In the genomic region with DNA sequence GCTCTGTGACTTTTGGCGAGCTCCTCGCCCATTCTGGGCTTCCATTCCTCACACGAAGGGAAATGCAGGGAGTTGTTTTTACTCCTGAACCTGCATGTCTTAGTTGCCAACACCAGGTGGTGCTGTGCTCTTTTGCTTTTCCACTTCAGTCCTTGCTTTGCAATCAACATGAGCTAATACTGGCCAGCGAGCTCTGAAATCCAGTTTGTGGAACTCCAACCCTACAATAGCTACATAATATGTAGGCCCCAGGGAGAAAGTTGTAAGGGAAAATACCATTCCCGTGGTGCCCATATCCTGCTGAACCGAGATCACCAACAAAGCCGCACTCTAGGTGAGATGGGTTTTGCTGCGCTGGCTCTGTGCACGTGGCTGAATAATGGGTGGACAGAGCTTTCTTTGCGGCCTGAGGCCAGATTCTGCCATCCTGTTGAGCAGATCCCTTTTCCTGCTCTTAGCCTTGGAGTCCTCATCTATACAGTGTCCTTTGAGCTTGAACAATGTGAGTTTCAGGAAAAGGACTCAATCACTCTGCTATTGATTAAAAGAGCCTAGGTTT, we compare ENCODE assay signal across 8 cellular contexts. TPM values are rescaled to one million over a fixed set of nuclear protein-coding genes. Genes with fewer than 3 reads are reported as not detected.
DNase-seq lines count a peak whose midpoint lies in the region; ATAC-seq and TF ChIP-seq lines count a peak whose summit lies in the region.

No MANE protein-coding gene starts in this region.

- no peaks in the 10 kb centered on the region for H3K36me3 ChIP-seq in thoracic aorta

- H3K27me3 ChIP-seq in thoracic aorta (replicated peaks; ENCODE audit: insufficient read depth): no peaks in the 10 kb centered on the region

- no peaks in the 10 kb centered on the region for H3K9me3 ChIP-seq in thoracic aorta

- peaks cover 10 to 17% of the 10 kb centered on the region in 2 donors for H3K4me1 ChIP-seq in thoracic aorta (ENCODE audit: control insufficient read depth in 1 of 2, low read depth in 2 of 2)

- ATAC-seq in HG02610 (IDR thresholded peaks at IDR 0.05; ENCODE audit: unreplicated experiment): peak; percentile 57
- ATAC-seq in thoracic aorta (ENCODE audit: insufficient number of reproducible peaks, low FRiP score, low read depth): no peak
- no peak for ATAC-seq in HG03521 (IDR thresholded peaks at IDR 0.05; ENCODE audit: unreplicated experiment)

- TF ChIP-seq CTCF in epithelial cell of proximal tubule (conservative IDR thresholded peaks at IDR 0.05; ENCODE audit: low read depth, low read length) (peak; percentile 95), thoracic aorta (IDR thresholded peaks at IDR 0.05) (peak; percentile 78)

- no peak overlapping the region for H3K27ac ChIP-seq in thoracic aorta

- peak; percentile 62 for DNase-seq in DMS53 (lab: John Stamatoyannopoulos, UW)
- DNase-seq in NCI-H748 (lab: John Stamatoyannopoulos, UW; ENCODE audit: unreplicated experiment): peak; percentile 52
- peak; percentile 30 to 50 for DNase-seq in activated CD4-positive, alpha-beta T cell treated with anti-CD3 and anti-CD28 coated beads, Interleukin-2, amount 50 U/mL, for 48 hours
- no peak for DNase-seq in epithelial cell of proximal tubule (ENCODE audit: low read depth)
- peak; percentile 76 for DNase-seq in mucosa of gallbladder (ENCODE audit: low spot score)
- no peak for DNase-seq in thoracic aorta (ENCODE audit: low spot score)

- H3K4me3 ChIP-seq in epithelial cell of proximal tubule (ENCODE audit: low read depth, low read length): no peak overlapping the region
- no peak overlapping the region for H3K4me3 ChIP-seq in thoracic aorta

RNA-seq across cellular contexts. Expression of a gene that starts 25.0 kb away (rescaled TPM):
- 24.7 and 24.9 TPM in 2 replicates for total RNA-seq in epithelial cell of proximal tubule
- 11.3 TPM for total RNA-seq in mucosa of gallbladder
- 1 to 10 TPM; 4.9 TPM for total RNA-seq in thoracic aorta

RNA-seq across cellular contexts. Expression of a gene that starts 25.2 kb away (rescaled TPM):
- total RNA-seq in epithelial cell of proximal tubule: 16.6 and 27.8 TPM in 2 replicates
- 33.3 TPM for total RNA-seq in mucosa of gallbladder
- total RNA-seq in thoracic aorta: 10 to 100 TPM; 49.2 to 57.1 TPM

Comparison
In these comparisons a context has a peak if more than half of its experiments do, and no peak if none do; other contexts are left out.
1. DNase-seq: peak in DMS53 (single experiment), NCI-H748 (single experiment), activated CD4-positive, alpha-beta T cell treated with anti-CD3 and anti-CD28 coated beads, Interleukin-2, amount 50 U/mL, for 48 hours (2 of 2) and mucosa of gallbladder (single experiment); none in epithelial cell of proximal tubule (single experiment) and thoracic aorta (single experiment).